18 cellular contexts compared by ENCODE assay signal in the genomic region with DNA sequence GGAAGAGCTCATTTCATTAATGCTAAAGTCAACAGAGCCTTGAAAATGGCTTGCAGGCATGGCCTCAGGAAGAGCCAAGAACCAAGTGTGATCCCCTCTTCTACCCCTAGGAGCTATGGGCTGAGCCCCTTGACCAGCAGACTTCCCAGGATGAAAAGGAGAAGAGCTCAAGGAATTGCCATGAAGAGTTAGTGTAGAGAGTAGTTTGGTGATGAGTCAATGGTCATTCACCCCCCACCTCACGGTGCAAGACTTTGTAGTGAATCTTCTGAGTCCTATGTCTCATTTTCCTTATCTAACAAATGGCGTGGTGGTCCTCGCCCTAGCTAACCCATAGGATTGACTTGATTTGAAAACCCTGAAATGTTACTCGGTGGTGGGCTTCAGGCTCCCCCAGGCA.
DNase-seq lines count a peak whose midpoint lies in the region; ATAC-seq and TF ChIP-seq lines count a peak whose summit lies in the region.
"Had no signal": no experiment of that assay in that cellular context is flagged by ENCODE, and none has a peak within 500 bp of the region (broad histone marks: within the 10 kb centered on the region; RNA-seq: fewer than 3 reads in every experiment).

No MANE protein-coding gene starts in this region.

- ATAC-seq in memory B cell (ENCODE audit: low read depth), result no peak
- ATAC-seq in HG03469 (IDR thresholded peaks at IDR 0.05; ENCODE audit: unreplicated experiment), result no peak
- ATAC-seq: A549; CD8-positive, alpha-beta T cell had no signal

- H3K79me2 ChIP-seq in H9 (ENCODE audit: insufficient read depth, low read length), result no peaks in the 10 kb centered on the region

- no peak overlapping the region for H4K91ac ChIP-seq in H9 (ENCODE audit: insufficient read length, low read depth, low read length)

- H3K4me1 ChIP-seq in H9 (ENCODE audit: insufficient read depth, low read length), result peaks cover 12% of the 10 kb centered on the region; the same call in 1 of the 2 replicates
- H3K4me1 ChIP-seq: A549 had no signal

- H3K18ac ChIP-seq in H9 (ENCODE audit: insufficient read length, low read depth, low read length), result no peak overlapping the region

- H3K27me3 ChIP-seq in H9 (ENCODE audit: insufficient read depth, low read length), result no peaks in the 10 kb centered on the region

- no peak overlapping the region for H3K14ac ChIP-seq in H9 (ENCODE audit: insufficient read depth, low read length)

- no peak overlapping the region for H3K9ac ChIP-seq in H9 (ENCODE audit: extremely low read depth, insufficient read length, low read length)
- H3K9ac ChIP-seq: KMS-11 had no signal

- H2BK15ac ChIP-seq in H9 (ENCODE audit: low read depth, low read length), result no peak overlapping the region

- no peak overlapping the region for H2AFZ ChIP-seq in H9 (ENCODE audit: low read length)
- H2AFZ ChIP-seq: GM23338 had no signal

- no peak overlapping the region for H2BK5ac ChIP-seq in H9 (ENCODE audit: insufficient read length, low read length)

- H3K79me1 ChIP-seq in H9 (ENCODE audit: insufficient read depth, low read depth, low read length, poor library complexity, severe bottlenecking), result no peaks in the 10 kb centered on the region

- no peaks in the 10 kb centered on the region for H3K9me3 ChIP-seq in H9 (ENCODE audit: control insufficient read depth, low read depth, low read length)
- H3K9me3 ChIP-seq: A549 had no signal

- H2AK5ac ChIP-seq in H9 (ENCODE audit: insufficient read length, low read length), result no peak overlapping the region

- H3K27ac Mint-ChIP-seq in H9 (no peak overlapping the region), memory B cell (peak overlapping the region; percentile 28), mesothelial cell of epicardium (no peak overlapping the region)
- H3K27ac Mint-ChIP-seq in activated T-helper 2 cell treated with anti-CD3 and anti-CD28 coated beads, Interferon-gamma antibody, Interleukin-2, Interleukin-4, amounts not matched to agents 10 μg/mL and 5 μg/mL and 100 μg/mL, durations not matched to agents 14 hours and 24 hours and 36 hours, result peak overlapping the region; percentile 81
- H3K27ac Mint-ChIP-seq: CD8-positive, alpha-beta T cell; GM23338; IgD-negative memory B cell had no signal

- intact Hi-C loops in activated T-helper 2 cell treated with anti-CD3 and anti-CD28 coated beads, Interferon-gamma antibody, Interleukin-2, Interleukin-4, amounts not matched to agents 10 μg/mL and 5 μg/mL and 100 μg/mL, durations not matched to agents 14 hours and 24 hours and 36 hours (cut with micrococcal nuclease), result loop anchor here (10.0 kb wide), 1 partner anchor 732 kb away; no protein-coding TSS in a partner anchor

- no peaks in the 10 kb centered on the region; a peak in 1 of 5 replicates for H3K9me3 Mint-ChIP-seq in H9
- H3K9me3 Mint-ChIP-seq in activated T-helper 2 cell treated with anti-CD3 and anti-CD28 coated beads, Interferon-gamma antibody, Interleukin-2, Interleukin-4, amounts not matched to agents 10 μg/mL and 5 μg/mL and 100 μg/mL, durations not matched to agents 14 hours and 24 hours and 36 hours, result peaks cover 4% of the 10 kb centered on the region
- H3K9me3 Mint-ChIP-seq in memory B cell, result peaks cover 1% of the 10 kb centered on the region
- no peaks in the 10 kb centered on the region for H3K9me3 Mint-ChIP-seq in mesothelial cell of epicardium
- H3K9me3 Mint-ChIP-seq: GM23338, IgD-negative memory B cell had no signal

- no peak overlapping the region for H3K4me3 Mint-ChIP-seq in H9
- H3K4me3 Mint-ChIP-seq in activated T-helper 2 cell treated with anti-CD3 and anti-CD28 coated beads, Interferon-gamma antibody, Interleukin-2, Interleukin-4, amounts not matched to agents 10 μg/mL and 5 μg/mL and 100 μg/mL, durations not matched to agents 14 hours and 24 hours and 36 hours (ENCODE audit: low read depth), result no peak overlapping the region
- no peak overlapping the region for H3K4me3 Mint-ChIP-seq in memory B cell
- H3K4me3 Mint-ChIP-seq in mesothelial cell of epicardium, result no peak overlapping the region
- H3K4me3 Mint-ChIP-seq: CD8-positive, alpha-beta T cell; GM23338; IgD-negative memory B cell had no signal

- peak; percentile 22 for TF ChIP-seq CTCF in GM12873 (IDR thresholded peaks at IDR 0.05; ENCODE audit: insufficient read depth, low read depth, low read length, missing control alignments)
- peak; percentile 24; the same call in 1 of the 3 replicates for TF ChIP-seq CTCF in H9 (conservative IDR thresholded peaks at IDR 0.05)
- TF ChIP-seq CTCF in mesothelial cell of epicardium (IDR thresholded peaks at IDR 0.05; ENCODE audit: unreplicated experiment), result no peak

- no peak overlapping the region for H3K4ac ChIP-seq in H9 (ENCODE audit: low read depth, low read length)

- peaks cover 59% of the 10 kb centered on the region for H3K27me3 Mint-ChIP-seq in H9 (ENCODE audit: low read depth)
- no peaks in the 10 kb centered on the region for H3K27me3 Mint-ChIP-seq in activated T-helper 2 cell treated with anti-CD3 and anti-CD28 coated beads, Interferon-gamma antibody, Interleukin-2, Interleukin-4, amounts not matched to agents 10 μg/mL and 5 μg/mL and 100 μg/mL, durations not matched to agents 14 hours and 24 hours and 36 hours (ENCODE audit: low read depth)
- H3K27me3 Mint-ChIP-seq in memory B cell, result no peaks in the 10 kb centered on the region
- peaks cover 30% of the 10 kb centered on the region for H3K27me3 Mint-ChIP-seq in mesothelial cell of epicardium (ENCODE audit: low read depth)

- H4K8ac ChIP-seq in H9 (replicated peaks; ENCODE audit: insufficient read length, low read depth, low read length), result no peak overlapping the region

- in situ Hi-C loops in KBM-7 (cut with MboI; ENCODE audit: low pct_unique_long_range_greater_than_20kb, low sequenced_read_pairs), result no loop called here

- no peaks in the 10 kb centered on the region for H4K20me1 ChIP-seq in H9 (ENCODE audit: control insufficient read depth, insufficient read depth, insufficient read length)

- no peaks in the 10 kb centered on the region for H3K23me2 ChIP-seq in H9 (ENCODE audit: insufficient read length, low read depth, low read length, poor library complexity, severe bottlenecking)

- no peak overlapping the region for H3K56ac ChIP-seq in H9 (ENCODE audit: insufficient read length, low read depth, low read length)

- H3K36me3 Mint-ChIP-seq in H9 (ENCODE audit: insufficient read depth in 1 of 3, low read depth in 3 of 3) (no peaks in the 10 kb centered on the region; a peak in 1 of 7 replicates), memory B cell (no peaks in the 10 kb centered on the region), mesothelial cell of epicardium (no peaks in the 10 kb centered on the region)
- H3K36me3 Mint-ChIP-seq in activated T-helper 2 cell treated with anti-CD3 and anti-CD28 coated beads, Interferon-gamma antibody, Interleukin-2, Interleukin-4, amounts not matched to agents 10 μg/mL and 5 μg/mL and 100 μg/mL, durations not matched to agents 14 hours and 24 hours and 36 hours (ENCODE audit: low read depth), result no peaks in the 10 kb centered on the region
- H3K36me3 Mint-ChIP-seq: CD8-positive, alpha-beta T cell had no signal

- no peak overlapping the region for H3T11ph ChIP-seq in H9 (ENCODE audit: low read length)

- H2BK120ac ChIP-seq in H9 (ENCODE audit: low read depth, low read length, poor library complexity, severe bottlenecking), result no peak overlapping the region

- H4K5ac ChIP-seq in H9 (ENCODE audit: insufficient read length, low read depth, low read length), result no peak overlapping the region

- H3K23ac ChIP-seq in H9 (ENCODE audit: insufficient read length, low read depth, low read length), result no peak overlapping the region

- no peak overlapping the region for H2BK20ac ChIP-seq in H9 (ENCODE audit: low read depth, low read length, poor library complexity, severe bottlenecking)

- WGBS in H9 (ENCODE audit: extremely low coverage, insufficient read length, low lambda C conversion rate), result no CpG with 5 or more reads among the region's 4 CpGs

- peaks cover 17 to 29% of the 10 kb centered on the region in 2 experiments for H3K4me1 Mint-ChIP-seq in H9
- H3K4me1 Mint-ChIP-seq in activated T-helper 2 cell treated with anti-CD3 and anti-CD28 coated beads, Interferon-gamma antibody, Interleukin-2, Interleukin-4, amounts not matched to agents 10 μg/mL and 5 μg/mL and 100 μg/mL, durations not matched to agents 14 hours and 24 hours and 36 hours (ENCODE audit: low read depth), result peaks cover 42% of the 10 kb centered on the region
- peaks cover 38% of the 10 kb centered on the region for H3K4me1 Mint-ChIP-seq in memory B cell
- H3K4me1 Mint-ChIP-seq in mesothelial cell of epicardium, result no peaks in the 10 kb centered on the region

- H3K27ac ChIP-seq in H9 (ENCODE audit: insufficient read length, low read depth, low read length), result no peak overlapping the region
- H3K27ac ChIP-seq: A549, KMS-11 had no signal

- DNase-seq in H9, result no peak
- DNase-seq in activated T-helper 2 cell treated with anti-CD3 and anti-CD28 coated beads, Interferon-gamma antibody, Interleukin-2, Interleukin-4, amounts not matched to agents 10 μg/mL and 5 μg/mL and 100 μg/mL, durations not matched to agents 14 hours and 24 hours and 36 hours (ENCODE audit: low spot score), result no peak
- no peak for DNase-seq in memory B cell (ENCODE audit: low spot score in 2 of 2)
- DNase-seq in stimulated activated CD4-positive, alpha-beta T cell treated with anti-CD3 and anti-CD28 coated beads, Interleukin-4, amount 100 ng/mL, for 4 hours, result no peak
- no peak for DNase-seq in mesothelial cell of epicardium (ENCODE audit: low spot score in 2 of 2, unreplicated experiment in 2 of 2)
- no peak for DNase-seq in KBM-7
- DNase-seq: CD8-positive, alpha-beta T cell; COR-L47; DMS153; DMS79 treated with DMSO at 0.1 percent for 48 hours; EL; H7 had no signal

- H2BK12ac ChIP-seq in H9 (ENCODE audit: insufficient read length, low read depth, low read length), result no peak overlapping the region

- H3K4me2 ChIP-seq in H9 (ENCODE audit: insufficient read depth, insufficient read length, low read length), result no peak overlapping the region
- H3K4me2 ChIP-seq: A549, GM23338 had no signal

Comparison
In these comparisons a context has a peak if more than half of its experiments do, and no peak if none do; other contexts are left out.
1. H3K27ac Mint-ChIP-seq: peak in activated T-helper 2 cell treated with anti-CD3 and anti-CD28 coated beads, Interferon-gamma antibody, Interleukin-2, Interleukin-4, amounts not matched to agents 10 μg/mL and 5 μg/mL and 100 μg/mL, durations not matched to agents 14 hours and 24 hours and 36 hours (single experiment) and memory B cell (single experiment); none in H9 (0 of 3) and mesothelial cell of epicardium (single experiment).